21 cellular contexts compared by ENCODE assay signal in genomic region chr4:73251384-73251783, GRCh38. TPM values are rescaled to one million over a fixed set of nuclear protein-coding genes. Genes with fewer than 3 reads are reported as not detected.
A peak's percentile ranks its signal among the peaks of the same experiment; 100 is the strongest.
DNase-seq lines count a peak whose midpoint lies in the region; ATAC-seq and TF ChIP-seq lines count a peak whose summit lies in the region.
"Had no signal": no experiment of that assay in that cellular context is flagged by ENCODE, and none has a peak within 500 bp of the region (broad histone marks: within the 10 kb centered on the region; RNA-seq: fewer than 3 reads in every experiment).

No MANE protein-coding gene starts in this region.

- H3K27ac ChIP-seq in SK-N-SH (ENCODE audit: low read depth in 2 of 2, low read length in 1 of 2) (no peak overlapping the region), WERI-Rb-1 (no peak overlapping the region), breast epithelium (no peak overlapping the region)
- H3K27ac ChIP-seq: 22Rv1, PC-9, spleen, thyroid gland had no signal

- no peak; the same call in 1 of the 2 replicates for TF ChIP-seq RAD21 in SK-N-SH (IDR thresholded peaks at IDR 0.05; ENCODE audit: low read length)

- CTCF ChIA-PET in SK-N-SH (lab: Yijun Ruan, JAX): interaction anchor here (1.1 kb wide), 1 partner anchor 114 kb away, joined by 3 read pairs; no protein-coding TSS in a partner anchor

- H3K9ac ChIP-seq in SK-N-SH: no peak overlapping the region

- TF ChIP-seq POLR2A in erythroblast (IDR thresholded peaks at IDR 0.05; ENCODE audit: low read length) (no peak), breast epithelium (IDR thresholded peaks at IDR 0.05) (no peak)

- TF ChIP-seq EP300 in SK-N-SH (IDR thresholded peaks at IDR 0.05; ENCODE audit: borderline replicate concordance in 1 of 2, low read depth in 1 of 2, low read length in 1 of 2): no peak

- H3K4me1 ChIP-seq in SK-N-SH (ENCODE audit: control insufficient read depth in 1 of 2, insufficient read depth in 2 of 2, low read depth in 1 of 2, low read length in 1 of 2): peaks cover 0 to 4% of the 10 kb centered on the region in 2 experiments; a peak in 1 of 4 replicates
- no peaks in the 10 kb centered on the region for H3K4me1 ChIP-seq in breast epithelium

- POLR2A ChIA-PET in SK-N-SH (lab: Yijun Ruan, JAX): no interaction called here

- H4K20me1 ChIP-seq in SK-N-SH (ENCODE audit: insufficient read depth): peaks cover 76% of the 10 kb centered on the region

- WGBS in SK-N-SH (ENCODE audit: low lambda C conversion rate): 98% methylated on average over 2 of the region's 2 CpGs

- TF ChIP-seq CTCF in SK-N-SH (IDR thresholded peaks at IDR 0.05) (peak; percentile 32), WERI-Rb-1 (IDR thresholded peaks at IDR 0.05; ENCODE audit: low read depth, low read length) (0 out of 2 replicates have a peak, but pooled peaks have one; percentile 13), omental fat pad (IDR thresholded peaks at IDR 0.05) (no peak), breast epithelium (IDR thresholded peaks at IDR 0.05) (no peak)

- intact Hi-C loops in breast epithelium (cut with DNase I; ENCODE audit: low total_unique reads): no loop called here

- no peak overlapping the region for H3K4me2 ChIP-seq in SK-N-SH
- H3K4me2 ChIP-seq: PC-9 had no signal

- H3K79me2 ChIP-seq in SK-N-SH (ENCODE audit: insufficient read depth): peaks cover 100% of the 10 kb centered on the region

- H3F3A ChIP-seq in SK-N-SH (replicated peaks; ENCODE audit: insufficient read depth): peaks cover 10% of the 10 kb centered on the region

- no peaks in the 10 kb centered on the region for H3K9me2 ChIP-seq in SK-N-SH

- no peak overlapping the region for H2AFZ ChIP-seq in SK-N-SH (ENCODE audit: low read depth)
- H2AFZ ChIP-seq: PC-9 had no signal

- H3K9me3 ChIP-seq in SK-N-SH (no peaks in the 10 kb centered on the region), WERI-Rb-1 (ENCODE audit: severe bottlenecking) (no peaks in the 10 kb centered on the region), breast epithelium (no peaks in the 10 kb centered on the region)
- H3K9me3 ChIP-seq: thyroid gland had no signal

- ATAC-seq in SK-N-SH treated with all-trans-retinoic acid at 6 μM for 48 hours (no peak), omental fat pad (ENCODE audit: low FRiP score) (no peak)

- DNase-seq in SK-N-SH: no peak
- no peak for DNase-seq in WERI-Rb-1
- DNase-seq in erythroblast (lab: John Stamatoyannopoulos, UW): peak; percentile 11 to 32
- DNase-seq in omental fat pad (ENCODE audit: low spot score): no peak
- no peak for DNase-seq in breast epithelium (ENCODE audit: low spot score in 2 of 2)
- no peak for DNase-seq in HuH-7.5 (ENCODE audit: low spot score)
- DNase-seq in AG08395 (ENCODE audit: low spot score): no peak
- DNase-seq: activated CD4-positive, alpha-beta T cell treated with anti-CD3 and anti-CD28 coated beads, Interleukin-2, amount 10 ng/mL, durations not matched to agents 7 days and 5 days; KBM-7; naive B cell; NCI-H187 treated with DMSO at 0.1 percent for 48 hours; NCI-H226; occipital lobe; PC-9; SHP77 treated with DMSO at 0.1 percent for 48 hours; spleen; stimulated activated CD4-positive, alpha-beta T cell treated with anti-CD3 and anti-CD28 coated beads, Interleukin-4, amount 100 ng/mL, for 24 hours; stimulated activated naive CD8-positive, alpha-beta T cell treated with anti-CD3 and anti-CD28 coated beads, Interleukin-15, Interleukin-2, amounts not matched to agents 100 U/mL and 50 U/mL, for 24 hours; thyroid gland had no signal

- peaks cover 11 to 38% of the 10 kb centered on the region in 2 experiments for H3K36me3 ChIP-seq in SK-N-SH (replicated peaks in 1 of 2; ENCODE audit: control insufficient read depth in 1 of 2, insufficient read depth in 2 of 2, low read length in 1 of 2)
- peaks cover 41% of the 10 kb centered on the region for H3K36me3 ChIP-seq in WERI-Rb-1
- peaks cover 3% of the 10 kb centered on the region for H3K36me3 ChIP-seq in breast epithelium
- H3K36me3 ChIP-seq: thyroid gland had no signal

- H3K4me3 ChIP-seq in SK-N-SH (ENCODE audit: low read depth in 2 of 2, low read length in 1 of 2) (no peak overlapping the region), WERI-Rb-1 (ENCODE audit: low read depth, low read length) (no peak overlapping the region), breast epithelium (no peak overlapping the region)
- H3K4me3 ChIP-seq: PC-9, spleen, thyroid gland had no signal

- H3K27me3 ChIP-seq in SK-N-SH (ENCODE audit: insufficient read depth): no peaks in the 10 kb centered on the region
- no peaks in the 10 kb centered on the region for H3K27me3 ChIP-seq in WERI-Rb-1 (ENCODE audit: insufficient read depth, low read depth, severe bottlenecking)
- H3K27me3 ChIP-seq in breast epithelium: no peaks in the 10 kb centered on the region
- H3K27me3 ChIP-seq: spleen, thyroid gland had no signal

TF ChIP-seq in SK-N-SH, 30 proteins besides CTCF, POLR2A, EP300 and RAD21 (continues in another document):
- TF ChIP-seq CHD2 (IDR thresholded peaks at IDR 0.05; ENCODE audit: low read length, partially characterized antibody) (no peak), FOXJ3 (CRISPR knock-in tag; IDR thresholded peaks at IDR 0.05) (no peak), EZH2phosphoT487 (IDR thresholded peaks at IDR 0.05; ENCODE audit: borderline replicate concordance, low read depth) (no peak), ELF1 (IDR thresholded peaks at IDR 0.05) (no peak), RFX5 (IDR thresholded peaks at IDR 0.05; ENCODE audit: low read length) (no peak), USF2 (IDR thresholded peaks at IDR 0.05; ENCODE audit: borderline replicate concordance, low read depth, low read length) (no peak), TAF1 (IDR thresholded peaks at IDR 0.05; ENCODE audit: borderline replicate concordance, low read depth, low read length) (no peak), MXI1 (IDR thresholded peaks at IDR 0.05; ENCODE audit: low read depth, low read length) (no peak), GATA2 (CRISPR knock-in tag; IDR thresholded peaks at IDR 0.05) (no peak)
- TF ChIP-seq, protein P1, sequence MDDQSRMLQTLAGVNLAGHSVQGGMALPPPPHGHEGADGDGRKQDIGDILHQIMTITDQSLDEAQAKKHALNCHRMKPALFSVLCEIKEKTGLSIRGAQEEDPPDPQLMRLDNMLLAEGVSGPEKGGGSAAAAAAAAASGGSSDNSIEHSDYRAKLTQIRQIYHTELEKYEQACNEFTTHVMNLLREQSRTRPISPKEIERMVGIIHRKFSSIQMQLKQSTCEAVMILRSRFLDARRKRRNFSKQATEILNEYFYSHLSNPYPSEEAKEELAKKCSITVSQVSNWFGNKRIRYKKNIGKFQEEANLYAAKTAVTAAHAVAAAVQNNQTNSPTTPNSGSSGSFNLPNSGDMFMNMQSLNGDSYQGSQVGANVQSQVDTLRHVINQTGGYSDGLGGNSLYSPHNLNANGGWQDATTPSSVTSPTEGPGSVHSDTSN (IDR thresholded peaks at IDR 0.05): no peak

TF ChIP-seq in SK-N-SH treated with all-trans-retinoic acid at 6 μM for 48 hours, 23 proteins besides CTCF, POLR2A, EP300 and RAD21 (continues in another document):
- TF ChIP-seq CSDC2 (CRISPR knock-in tag; IDR thresholded peaks at IDR 0.05) (no peak), SNAI2 (CRISPR knock-in tag; IDR thresholded peaks at IDR 0.05) (no peak), GLIS3 (CRISPR knock-in tag; IDR thresholded peaks at IDR 0.05) (no peak), RARB (CRISPR knock-in tag; IDR thresholded peaks at IDR 0.05) (no peak), ZNF70 (CRISPR knock-in tag; IDR thresholded peaks at IDR 0.05) (no peak), CSRNP3 (CRISPR knock-in tag; IDR thresholded peaks at IDR 0.05) (no peak), ARNTL (CRISPR knock-in tag; IDR thresholded peaks at IDR 0.05; ENCODE audit: borderline replicate concordance, low read depth) (no peak), OSR1 (CRISPR knock-in tag; IDR thresholded peaks at IDR 0.05) (no peak), ZNF565 (CRISPR knock-in tag; conservative IDR thresholded peaks at IDR 0.05; ENCODE audit: low read depth) (no peak), ESRRG (CRISPR knock-in tag; IDR thresholded peaks at IDR 0.05) (no peak)
- TF ChIP-seq, protein P2, sequence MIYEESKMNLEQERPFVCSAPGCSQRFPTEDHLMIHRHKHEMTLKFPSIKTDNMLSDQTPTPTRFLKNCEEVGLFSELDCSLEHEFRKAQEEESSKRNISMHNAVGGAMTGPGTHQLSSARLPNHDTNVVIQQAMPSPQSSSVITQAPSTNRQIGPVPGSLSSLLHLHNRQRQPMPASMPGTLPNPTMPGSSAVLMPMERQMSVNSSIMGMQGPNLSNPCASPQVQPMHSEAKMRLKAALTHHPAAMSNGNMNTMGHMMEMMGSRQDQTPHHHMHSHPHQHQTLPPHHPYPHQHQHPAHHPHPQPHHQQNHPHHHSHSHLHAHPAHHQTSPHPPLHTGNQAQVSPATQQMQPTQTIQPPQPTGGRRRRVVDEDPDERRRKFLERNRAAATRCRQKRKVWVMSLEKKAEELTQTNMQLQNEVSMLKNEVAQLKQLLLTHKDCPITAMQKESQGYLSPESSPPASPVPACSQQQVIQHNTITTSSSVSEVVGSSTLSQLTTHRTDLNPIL (CRISPR knock-in tag; IDR thresholded peaks at IDR 0.05; ENCODE audit: low read depth): no peak

RNA-seq across cellular contexts. Expression of gene ANKRD17, which starts 7.2 kb away (rescaled TPM):
- polyA plus RNA-seq in SK-N-SH (2012; rRNA removed): 25.6 and 33.1 TPM in 2 replicates
- 18.1 and 26.1 TPM in 2 replicates for polyA plus RNA-seq in SK-N-SH (2012; cell fraction: cytosol; rRNA removed)
- polyA plus RNA-seq in SK-N-SH (2012; cell fraction: nucleus; rRNA removed): 23.1 and 53.8 TPM in 2 replicates
- total RNA-seq in omental fat pad (10 to 100 TPM; 56.2 to 80.2 (median 60.2) TPM), breast epithelium (10 to 100 TPM; 53.0 to 81.4 (median 69.2) TPM)

Comparison
In these comparisons a context has a peak if more than half of its experiments do, and no peak if none do; other contexts are left out.
1. DNase-seq: peak in erythroblast (2 of 2); none in SK-N-SH (single experiment), WERI-Rb-1 (single experiment), omental fat pad (single experiment), breast epithelium (0 of 2), HuH-7.5 (single experiment) and AG08395 (single experiment).
2. CTCF ChIP-seq: peak in SK-N-SH (single experiment) and WERI-Rb-1 (single experiment); none in omental fat pad (0 of 3) and breast epithelium (0 of 3).